Comparison of ENCODE assay signal across 27 cellular contexts in the genomic region with DNA sequence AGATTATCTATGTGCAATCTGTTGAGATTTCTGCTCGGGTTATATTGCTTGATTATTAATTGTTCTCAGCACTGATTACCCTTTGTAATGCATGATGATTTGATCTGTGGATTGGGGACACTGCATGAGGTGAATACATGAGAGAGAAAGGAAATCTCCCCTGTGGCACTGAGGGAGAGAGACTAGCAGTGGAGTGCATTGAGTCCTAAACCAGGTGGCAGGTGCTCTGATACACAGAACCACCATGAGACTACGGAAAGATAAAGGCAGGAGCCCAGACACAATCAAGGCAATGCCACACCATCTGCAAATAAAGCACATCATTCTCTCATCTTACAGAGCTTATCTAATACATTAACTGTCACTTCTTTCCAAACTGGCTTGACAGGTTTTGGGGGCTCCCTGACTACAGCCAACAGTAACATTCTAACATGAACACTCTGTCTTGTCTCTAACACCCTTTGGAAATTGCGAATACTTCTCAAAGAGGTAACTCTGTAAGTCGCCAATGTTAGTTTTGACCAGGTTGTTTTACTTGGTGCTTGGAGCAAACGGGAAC. TPM values are rescaled to one million over a fixed set of nuclear protein-coding genes. Genes with fewer than 3 reads are reported as not detected.
DNase-seq lines count a peak whose midpoint lies in the region; ATAC-seq, FAIRE-seq and TF ChIP-seq lines count a peak whose summit lies in the region.
"Had no signal": no experiment of that assay in that cellular context is flagged by ENCODE, and none has a peak within 500 bp of the region (broad histone marks: within the 10 kb centered on the region; RNA-seq: fewer than 3 reads in every experiment).

No MANE protein-coding gene starts in this region.

- ATAC-seq in GM21515 (IDR thresholded peaks at IDR 0.05; ENCODE audit: unreplicated experiment) = no peak
- ATAC-seq: activated naive CD8-positive, alpha-beta T cell treated with anti-CD3 and anti-CD28 coated beads, Interleukin-2, amount 50 U/mL, for 24 hours; effector memory CD8-positive, alpha-beta T cell; gastroesophageal sphincter; naive thymus-derived CD8-positive, alpha-beta T cell had no signal

- FAIRE-seq in GM19239 (lab: Jason Lieb, UNC) = no peak

- H3K4me3 ChIP-seq in mucosa of rectum (ENCODE audit: low read length in 2 of 2) = no peak overlapping the region
- H3K4me3 ChIP-seq: body of pancreas, esophagus squamous epithelium, gastroesophageal sphincter, PC-9, sigmoid colon, suprapubic skin had no signal

- H3K27me3 Mint-ChIP-seq in Calu3 (ENCODE audit: unreplicated experiment) = no peaks in the 10 kb centered on the region
- H3K27me3 Mint-ChIP-seq: activated CD4-positive, alpha-beta T cell treated with anti-CD3 and anti-CD28 coated beads, Interleukin-2, amount 10 ng/mL, durations not matched to agents 24 days and 14 days; activated naive CD8-positive, alpha-beta T cell treated with anti-CD3 and anti-CD28 coated beads, Interleukin-2, amount 50 U/mL, for 24 hours; CD4-positive, CD25-positive, alpha-beta regulatory T cell; effector memory CD8-positive, alpha-beta T cell had no signal

- no peak overlapping the region for H3K4me3 Mint-ChIP-seq in Calu3 (ENCODE audit: low read depth, unreplicated experiment)
- H3K4me3 Mint-ChIP-seq: activated CD4-positive, alpha-beta T cell treated with anti-CD3 and anti-CD28 coated beads, Interleukin-2, amount 10 ng/mL, durations not matched to agents 24 days and 14 days; activated naive CD8-positive, alpha-beta T cell treated with anti-CD3 and anti-CD28 coated beads, Interleukin-2, amount 50 U/mL, for 24 hours; CD4-positive, CD25-positive, alpha-beta regulatory T cell; effector memory CD8-positive, alpha-beta T cell; naive thymus-derived CD8-positive, alpha-beta T cell had no signal

- peak; percentile 26 for DNase-seq in Calu3
- DNase-seq in NCI-H1417 treated with DMSO at 0.1 percent for 48 hours (lab: John Stamatoyannopoulos, UW) = peak; percentile 15
- peak; percentile 99 for DNase-seq in NCI-H748 (lab: John Stamatoyannopoulos, UW; ENCODE audit: unreplicated experiment)
- DNase-seq in occipital lobe (lab: John Stamatoyannopoulos, UW) = no peak
- no peak for DNase-seq in MV-4-11 (lab: John Stamatoyannopoulos, UW)
- no peak for DNase-seq in GM19239 (ENCODE audit: insufficient read length, low spot score)
- DNase-seq: activated CD4-positive, alpha-beta T cell treated with anti-CD3 and anti-CD28 coated beads, Interleukin-2, amount 10 ng/mL, durations not matched to agents 24 days and 14 days; activated naive CD8-positive, alpha-beta T cell treated with anti-CD3 and anti-CD28 coated beads, Interleukin-2, amount 50 U/mL, for 24 hours; CD4-positive, CD25-positive, alpha-beta regulatory T cell; effector memory CD8-positive, alpha-beta T cell; esophagus squamous epithelium; IMR-90; mesenchymal stem cell; naive thymus-derived CD8-positive, alpha-beta T cell; PC-9; SHP77 treated with DMSO at 0.1 percent for 48 hours; sigmoid colon; T-helper 1 cell had no signal

- H3K4me1 Mint-ChIP-seq in Calu3 (ENCODE audit: low read depth, unreplicated experiment) = peaks cover 43% of the 10 kb centered on the region
- H3K4me1 Mint-ChIP-seq: activated CD4-positive, alpha-beta T cell treated with anti-CD3 and anti-CD28 coated beads, Interleukin-2, amount 10 ng/mL, durations not matched to agents 24 days and 14 days; activated naive CD8-positive, alpha-beta T cell treated with anti-CD3 and anti-CD28 coated beads, Interleukin-2, amount 50 U/mL, for 24 hours; CD4-positive, CD25-positive, alpha-beta regulatory T cell; naive thymus-derived CD8-positive, alpha-beta T cell had no signal

- H3K36me3 Mint-ChIP-seq in Calu3 (ENCODE audit: insufficient read depth, unreplicated experiment) = no peaks in the 10 kb centered on the region
- H3K36me3 Mint-ChIP-seq: CD4-positive, CD25-positive, alpha-beta regulatory T cell; naive thymus-derived CD8-positive, alpha-beta T cell had no signal

- TF ChIP-seq CTCF in Calu3 (IDR thresholded peaks at IDR 0.05; ENCODE audit: unreplicated experiment) = no peak

- no peaks in the 10 kb centered on the region for H3K27me3 ChIP-seq in mucosa of rectum (ENCODE audit: control insufficient read depth in 2 of 2, insufficient read depth in 2 of 2, low read length in 2 of 2)
- H3K27me3 ChIP-seq: body of pancreas, esophagus squamous epithelium, gastroesophageal sphincter, sigmoid colon, suprapubic skin had no signal

- H3K36me3 ChIP-seq in mucosa of rectum (ENCODE audit: control insufficient read depth in 2 of 2, insufficient read depth in 2 of 2, low read length in 2 of 2) = no peaks in the 10 kb centered on the region
- H3K36me3 ChIP-seq: esophagus squamous epithelium, gastroesophageal sphincter, sigmoid colon, suprapubic skin had no signal

- H3K27ac ChIP-seq in mucosa of rectum (ENCODE audit: low read depth in 2 of 2, low read length in 2 of 2) = peak overlapping the region; percentile 49 to 64
- H3K27ac ChIP-seq: esophagus squamous epithelium, gastroesophageal sphincter, parathyroid adenoma, PC-9, sigmoid colon, suprapubic skin had no signal

- H3K27ac Mint-ChIP-seq in Calu3 (ENCODE audit: unreplicated experiment) = no peak overlapping the region
- H3K27ac Mint-ChIP-seq: activated CD4-positive, alpha-beta T cell treated with anti-CD3 and anti-CD28 coated beads, Interleukin-2, amount 10 ng/mL, durations not matched to agents 24 days and 14 days; activated naive CD8-positive, alpha-beta T cell treated with anti-CD3 and anti-CD28 coated beads, Interleukin-2, amount 50 U/mL, for 24 hours; activated T-helper 2 cell treated with anti-CD3 and anti-CD28 coated beads, Interferon-gamma antibody, Interleukin-2, Interleukin-4, amounts not matched to agents 10 μg/mL and 5 μg/mL and 100 μg/mL, durations not matched to agents 14 hours and 24 hours and 36 hours; CD4-positive, CD25-positive, alpha-beta regulatory T cell; effector memory CD8-positive, alpha-beta T cell; naive thymus-derived CD8-positive, alpha-beta T cell had no signal

- no TSS peak for BruUV-seq in Calu3 (replicated peaks; lab: Mats Ljungman, UMichigan)

- peak overlapping the region in 1 of 2 donors; percentile 9 for H3K9ac ChIP-seq in mucosa of rectum (ENCODE audit: low read depth in 1 of 2, low read length in 2 of 2)
- H3K9ac ChIP-seq: parathyroid adenoma had no signal

- no peaks in the 10 kb centered on the region for H3K9me3 Mint-ChIP-seq in Calu3 (ENCODE audit: low read depth, unreplicated experiment)
- H3K9me3 Mint-ChIP-seq: activated CD4-positive, alpha-beta T cell treated with anti-CD3 and anti-CD28 coated beads, Interleukin-2, amount 10 ng/mL, durations not matched to agents 24 days and 14 days; activated naive CD8-positive, alpha-beta T cell treated with anti-CD3 and anti-CD28 coated beads, Interleukin-2, amount 50 U/mL, for 24 hours; activated T-helper 2 cell treated with anti-CD3 and anti-CD28 coated beads, Interferon-gamma antibody, Interleukin-2, Interleukin-4, amounts not matched to agents 10 μg/mL and 5 μg/mL and 100 μg/mL, durations not matched to agents 14 hours and 24 hours and 36 hours had no signal

- intact Hi-C loops in Calu3 (cut with micrococcal nuclease; ENCODE audit: unreplicated experiment) = no loop called here

- no peaks in the 10 kb centered on the region for H3K9me3 ChIP-seq in mucosa of rectum (ENCODE audit: control insufficient read depth in 2 of 2, low read length in 2 of 2)
- H3K9me3 ChIP-seq: body of pancreas, esophagus squamous epithelium, gastroesophageal sphincter, sigmoid colon, suprapubic skin had no signal

- H3K4me1 ChIP-seq in mucosa of rectum (ENCODE audit: control insufficient read depth in 2 of 2, insufficient read depth in 2 of 2, low read length in 2 of 2) = peaks cover 7 to 13% of the 10 kb centered on the region in 2 donors
- H3K4me1 ChIP-seq: esophagus squamous epithelium, gastroesophageal sphincter, parathyroid adenoma, sigmoid colon, suprapubic skin had no signal

- CTCF ChIA-PET in Calu3 (lab: Charles Lee) = no interaction called here

RNA-seq across cellular contexts. Expression of a gene that starts 37.6 kb away (rescaled TPM):
- 289 and 384 TPM in 2 replicates for total RNA-seq in Calu3 (2022)
- not detected for total RNA-seq in occipital lobe
- total RNA-seq: activated CD4-positive, alpha-beta T cell treated with anti-CD3 and anti-CD28 coated beads, Interleukin-2, amount 10 ng/mL, durations not matched to agents 24 days and 14 days; activated T-helper 2 cell treated with anti-CD3 and anti-CD28 coated beads, Interferon-gamma antibody, Interleukin-2, Interleukin-4, amounts not matched to agents 10 μg/mL and 5 μg/mL and 100 μg/mL, durations not matched to agents 14 hours and 24 hours and 36 hours; CD4-positive, CD25-positive, alpha-beta regulatory T cell; Daoy; IMR-90; MCF 10A; naive thymus-derived CD8-positive, alpha-beta T cell had no signal

Comparison
In these comparisons a context has a peak if more than half of its experiments do, and no peak if none do; other contexts are left out.
1. DNase-seq: peak in Calu3 (single experiment), NCI-H1417 treated with DMSO at 0.1 percent for 48 hours (single experiment) and NCI-H748 (single experiment); none in occipital lobe (single experiment), MV-4-11 (single experiment) and GM19239 (single experiment).
2. RNA of a gene that starts 37.6 kb away (total RNA-seq): 289 to 384 TPM in Calu3; not detected in occipital lobe (single experiment); every median in the first group is over 100 times any median in the second.